1 cellular context compared by ENCODE assay signal in the genomic region with DNA sequence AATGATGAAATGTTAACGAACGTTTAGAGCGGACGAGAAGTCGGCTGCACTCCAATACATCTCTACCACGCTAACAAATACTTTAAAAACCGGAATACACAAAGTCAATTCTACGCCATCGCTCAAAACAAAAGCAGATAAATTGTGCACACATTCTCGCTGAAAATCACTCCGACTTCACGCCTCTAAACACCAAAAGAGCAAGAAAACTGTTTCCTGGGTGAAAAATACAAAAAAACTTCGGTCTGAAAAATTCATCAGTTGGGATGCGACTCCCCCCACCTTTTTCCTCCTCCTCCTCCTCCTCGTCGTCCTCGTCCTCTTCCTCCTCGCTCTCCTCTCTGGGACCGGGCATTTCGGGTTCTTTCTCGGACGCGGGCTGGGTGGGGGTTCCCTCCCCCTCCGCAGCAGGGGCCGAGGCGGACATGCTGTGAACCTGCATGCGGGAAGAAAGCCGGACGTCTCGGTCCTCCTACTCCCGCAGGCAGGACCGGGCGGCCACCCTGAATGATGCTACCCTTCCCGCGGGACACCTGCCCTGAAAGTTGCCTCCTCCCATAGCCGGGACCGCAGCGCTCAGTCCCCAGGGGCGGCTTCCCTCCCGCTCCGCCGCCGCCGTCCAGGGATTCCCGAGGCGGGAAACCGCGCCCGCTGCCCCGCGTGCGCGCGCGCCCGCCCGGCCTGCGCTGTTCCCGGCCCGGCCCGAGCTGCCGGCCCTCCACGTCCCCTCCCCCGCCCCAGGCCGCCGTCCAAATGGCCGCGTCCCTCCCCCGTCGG.
TF ChIP-seq lines count a peak whose summit lies in the region.

No MANE protein-coding gene starts in this region.

TF ChIP-seq in K562, 482 proteins besides CTCF, POLR2A, EP300 and RAD21 (continued from another document and continues in another):
- TF ChIP-seq, protein P1, sequence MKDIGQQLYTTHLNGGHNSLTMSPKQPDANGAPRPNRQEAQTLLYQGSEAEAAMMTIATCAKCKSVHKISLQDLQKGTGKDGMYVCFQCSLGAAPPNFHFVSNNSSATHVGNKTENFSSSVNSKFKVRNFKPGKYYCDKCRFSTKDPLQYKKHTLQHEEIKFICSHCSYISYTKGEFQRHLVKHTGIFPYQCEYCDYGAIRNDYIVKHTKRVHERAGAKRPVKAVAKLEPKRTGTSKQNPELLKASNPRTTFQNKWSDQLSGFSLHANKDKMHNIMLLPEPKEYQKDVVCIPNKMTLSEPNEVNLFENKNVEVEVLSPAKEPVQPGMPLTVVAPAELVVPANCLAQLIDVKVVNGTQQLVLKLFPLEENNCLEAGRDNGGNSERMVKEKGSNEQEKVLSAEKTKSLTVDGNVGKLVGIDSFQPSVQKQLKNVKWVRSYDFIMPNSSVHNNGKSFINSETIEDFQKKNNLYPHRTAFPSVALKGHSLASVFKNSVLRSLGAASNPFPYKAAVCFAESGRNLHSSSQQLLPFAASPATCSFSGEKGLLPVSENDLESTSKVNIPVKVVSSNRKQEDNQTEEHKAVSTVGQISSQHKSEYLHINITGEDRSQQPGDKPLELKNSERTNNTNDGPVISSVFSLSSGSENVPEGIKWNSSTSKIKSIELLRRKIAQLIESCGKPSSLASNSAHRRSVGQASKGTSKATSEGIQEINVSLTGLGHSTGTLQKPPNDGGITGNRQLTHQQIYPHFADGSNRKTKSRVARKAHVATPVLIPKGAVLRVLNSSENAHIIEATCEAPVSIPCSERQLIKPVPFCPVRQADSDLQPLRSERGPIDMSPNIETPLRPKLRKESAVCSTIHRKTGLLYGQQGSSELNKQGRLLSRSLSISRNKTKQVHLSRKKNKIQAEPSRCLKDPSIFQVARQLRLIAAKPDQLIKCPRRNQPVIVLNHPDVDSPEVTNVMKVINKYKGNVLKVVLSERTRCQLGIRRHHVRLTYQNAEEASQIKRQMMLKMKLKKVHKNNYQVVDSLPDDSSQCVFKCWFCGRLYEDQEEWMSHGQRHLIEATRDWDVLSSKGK (CRISPR knock-in tag; IDR thresholded peaks at IDR 0.05): no peak
- no peak; the same call in 1 of the 2 replicates for TF ChIP-seq GABPB1 (CRISPR knock-in tag; IDR thresholded peaks at IDR 0.05)
- TF ChIP-seq, protein P2, sequence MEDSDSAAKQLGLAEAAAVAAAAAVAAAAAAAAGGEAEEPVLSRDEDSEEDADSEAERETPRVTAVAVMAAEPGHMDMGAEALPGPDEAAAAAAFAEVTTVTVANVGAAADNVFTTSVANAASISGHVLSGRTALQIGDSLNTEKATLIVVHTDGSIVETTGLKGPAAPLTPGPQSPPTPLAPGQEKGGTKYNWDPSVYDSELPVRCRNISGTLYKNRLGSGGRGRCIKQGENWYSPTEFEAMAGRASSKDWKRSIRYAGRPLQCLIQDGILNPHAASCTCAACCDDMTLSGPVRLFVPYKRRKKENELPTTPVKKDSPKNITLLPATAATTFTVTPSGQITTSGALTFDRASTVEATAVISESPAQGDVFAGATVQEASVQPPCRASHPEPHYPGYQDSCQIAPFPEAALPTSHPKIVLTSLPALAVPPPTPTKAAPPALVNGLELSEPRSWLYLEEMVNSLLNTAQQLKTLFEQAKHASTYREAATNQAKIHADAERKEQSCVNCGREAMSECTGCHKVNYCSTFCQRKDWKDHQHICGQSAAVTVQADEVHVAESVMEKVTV (CRISPR knock-in tag; IDR thresholded peaks at IDR 0.05): no peak
- no peak for TF ChIP-seq TAF1 (IDR thresholded peaks at IDR 0.05; ENCODE audit: control insufficient read depth, extremely low read depth, insufficient read depth, low read length, severe bottlenecking)
- peak; percentile 84 for TF ChIP-seq ZNF263 (CRISPR knock-in tag; IDR thresholded peaks at IDR 0.05; ENCODE audit: borderline replicate concordance)
- TF ChIP-seq, protein P3, sequence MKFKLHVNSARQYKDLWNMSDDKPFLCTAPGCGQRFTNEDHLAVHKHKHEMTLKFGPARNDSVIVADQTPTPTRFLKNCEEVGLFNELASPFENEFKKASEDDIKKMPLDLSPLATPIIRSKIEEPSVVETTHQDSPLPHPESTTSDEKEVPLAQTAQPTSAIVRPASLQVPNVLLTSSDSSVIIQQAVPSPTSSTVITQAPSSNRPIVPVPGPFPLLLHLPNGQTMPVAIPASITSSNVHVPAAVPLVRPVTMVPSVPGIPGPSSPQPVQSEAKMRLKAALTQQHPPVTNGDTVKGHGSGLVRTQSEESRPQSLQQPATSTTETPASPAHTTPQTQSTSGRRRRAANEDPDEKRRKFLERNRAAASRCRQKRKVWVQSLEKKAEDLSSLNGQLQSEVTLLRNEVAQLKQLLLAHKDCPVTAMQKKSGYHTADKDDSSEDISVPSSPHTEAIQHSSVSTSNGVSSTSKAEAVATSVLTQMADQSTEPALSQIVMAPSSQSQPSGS (CRISPR knock-in tag; IDR thresholded peaks at IDR 0.05): no peak
- no peak for TF ChIP-seq MCM3 (IDR thresholded peaks at IDR 0.05)
- TF ChIP-seq TOE1 (IDR thresholded peaks at IDR 0.05; ENCODE audit: borderline replicate concordance): peak; percentile 46; the same call in 1 of the 2 replicates
- no peak for TF ChIP-seq TOE1 (CRISPR knock-in tag; IDR thresholded peaks at IDR 0.05; ENCODE audit: borderline replicate concordance, low read depth)
- peak; percentile 55; the same call in 1 of the 2 replicates for TF ChIP-seq NFRKB (IDR thresholded peaks at IDR 0.05; ENCODE audit: low read depth)
- TF ChIP-seq ZNF444 (CRISPR knock-in tag; IDR thresholded peaks at IDR 0.05): no peak
- TF ChIP-seq, protein P4, sequence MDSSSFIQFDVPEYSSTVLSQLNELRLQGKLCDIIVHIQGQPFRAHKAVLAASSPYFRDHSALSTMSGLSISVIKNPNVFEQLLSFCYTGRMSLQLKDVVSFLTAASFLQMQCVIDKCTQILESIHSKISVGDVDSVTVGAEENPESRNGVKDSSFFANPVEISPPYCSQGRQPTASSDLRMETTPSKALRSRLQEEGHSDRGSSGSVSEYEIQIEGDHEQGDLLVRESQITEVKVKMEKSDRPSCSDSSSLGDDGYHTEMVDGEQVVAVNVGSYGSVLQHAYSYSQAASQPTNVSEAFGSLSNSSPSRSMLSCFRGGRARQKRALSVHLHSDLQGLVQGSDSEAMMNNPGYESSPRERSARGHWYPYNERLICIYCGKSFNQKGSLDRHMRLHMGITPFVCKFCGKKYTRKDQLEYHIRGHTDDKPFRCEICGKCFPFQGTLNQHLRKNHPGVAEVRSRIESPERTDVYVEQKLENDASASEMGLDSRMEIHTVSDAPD (CRISPR knock-in tag; IDR thresholded peaks at IDR 0.05): no peak
- TF ChIP-seq, protein P5, sequence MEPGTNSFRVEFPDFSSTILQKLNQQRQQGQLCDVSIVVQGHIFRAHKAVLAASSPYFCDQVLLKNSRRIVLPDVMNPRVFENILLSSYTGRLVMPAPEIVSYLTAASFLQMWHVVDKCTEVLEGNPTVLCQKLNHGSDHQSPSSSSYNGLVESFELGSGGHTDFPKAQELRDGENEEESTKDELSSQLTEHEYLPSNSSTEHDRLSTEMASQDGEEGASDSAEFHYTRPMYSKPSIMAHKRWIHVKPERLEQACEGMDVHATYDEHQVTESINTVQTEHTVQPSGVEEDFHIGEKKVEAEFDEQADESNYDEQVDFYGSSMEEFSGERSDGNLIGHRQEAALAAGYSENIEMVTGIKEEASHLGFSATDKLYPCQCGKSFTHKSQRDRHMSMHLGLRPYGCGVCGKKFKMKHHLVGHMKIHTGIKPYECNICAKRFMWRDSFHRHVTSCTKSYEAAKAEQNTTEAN (CRISPR knock-in tag; IDR thresholded peaks at IDR 0.05): 0 out of 2 replicates have a peak, but pooled peaks have one; percentile 13
- TF ChIP-seq SRSF1 (IDR thresholded peaks at IDR 0.05; ENCODE audit: low read depth, low read length): no peak
- TF ChIP-seq ERF (CRISPR knock-in tag; IDR thresholded peaks at IDR 0.05): no peak
- TF ChIP-seq, protein P6, sequence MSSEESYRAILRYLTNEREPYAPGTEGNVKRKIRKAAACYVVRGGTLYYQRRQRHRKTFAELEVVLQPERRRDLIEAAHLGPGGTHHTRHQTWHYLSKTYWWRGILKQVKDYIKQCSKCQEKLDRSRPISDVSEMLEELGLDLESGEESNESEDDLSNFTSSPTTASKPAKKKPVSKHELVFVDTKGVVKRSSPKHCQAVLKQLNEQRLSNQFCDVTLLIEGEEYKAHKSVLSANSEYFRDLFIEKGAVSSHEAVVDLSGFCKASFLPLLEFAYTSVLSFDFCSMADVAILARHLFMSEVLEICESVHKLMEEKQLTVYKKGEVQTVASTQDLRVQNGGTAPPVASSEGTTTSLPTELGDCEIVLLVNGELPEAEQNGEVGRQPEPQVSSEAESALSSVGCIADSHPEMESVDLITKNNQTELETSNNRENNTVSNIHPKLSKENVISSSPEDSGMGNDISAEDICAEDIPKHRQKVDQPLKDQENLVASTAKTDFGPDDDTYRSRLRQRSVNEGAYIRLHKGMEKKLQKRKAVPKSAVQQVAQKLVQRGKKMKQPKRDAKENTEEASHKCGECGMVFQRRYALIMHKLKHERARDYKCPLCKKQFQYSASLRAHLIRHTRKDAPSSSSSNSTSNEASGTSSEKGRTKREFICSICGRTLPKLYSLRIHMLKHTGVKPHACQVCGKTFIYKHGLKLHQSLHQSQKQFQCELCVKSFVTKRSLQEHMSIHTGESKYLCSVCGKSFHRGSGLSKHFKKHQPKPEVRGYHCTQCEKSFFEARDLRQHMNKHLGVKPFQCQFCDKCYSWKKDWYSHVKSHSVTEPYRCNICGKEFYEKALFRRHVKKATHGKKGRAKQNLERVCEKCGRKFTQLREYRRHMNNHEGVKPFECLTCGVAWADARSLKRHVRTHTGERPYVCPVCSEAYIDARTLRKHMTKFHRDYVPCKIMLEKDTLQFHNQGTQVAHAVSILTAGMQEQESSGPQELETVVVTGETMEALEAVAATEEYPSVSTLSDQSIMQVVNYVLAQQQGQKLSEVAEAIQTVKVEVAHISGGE (CRISPR knock-in tag; IDR thresholded peaks at IDR 0.05): no peak
- TF ChIP-seq RBFOX2 (IDR thresholded peaks at IDR 0.05; ENCODE audit: low read depth, low read length): no peak
- TF ChIP-seq FOXA1 (IDR thresholded peaks at IDR 0.05; ENCODE audit: borderline replicate concordance): no peak
- no peak for TF ChIP-seq C11orf30 (IDR thresholded peaks at IDR 0.05; ENCODE audit: low read depth)
- TF ChIP-seq, protein P7, sequence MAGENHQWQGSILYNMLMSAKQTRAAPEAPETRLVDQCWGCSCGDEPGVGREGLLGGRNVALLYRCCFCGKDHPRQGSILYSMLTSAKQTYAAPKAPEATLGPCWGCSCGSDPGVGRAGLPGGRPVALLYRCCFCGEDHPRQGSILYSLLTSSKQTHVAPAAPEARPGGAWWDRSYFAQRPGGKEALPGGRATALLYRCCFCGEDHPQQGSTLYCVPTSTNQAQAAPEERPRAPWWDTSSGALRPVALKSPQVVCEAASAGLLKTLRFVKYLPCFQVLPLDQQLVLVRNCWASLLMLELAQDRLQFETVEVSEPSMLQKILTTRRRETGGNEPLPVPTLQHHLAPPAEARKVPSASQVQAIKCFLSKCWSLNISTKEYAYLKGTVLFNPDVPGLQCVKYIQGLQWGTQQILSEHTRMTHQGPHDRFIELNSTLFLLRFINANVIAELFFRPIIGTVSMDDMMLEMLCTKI (IDR thresholded peaks at IDR 0.05; ENCODE audit: partially characterized antibody): no peak
- TF ChIP-seq ETV5 (CRISPR knock-in tag; IDR thresholded peaks at IDR 0.05; ENCODE audit: low read depth): peak; percentile 23; the same call in 1 of the 2 replicates
- TF ChIP-seq, protein P8, sequence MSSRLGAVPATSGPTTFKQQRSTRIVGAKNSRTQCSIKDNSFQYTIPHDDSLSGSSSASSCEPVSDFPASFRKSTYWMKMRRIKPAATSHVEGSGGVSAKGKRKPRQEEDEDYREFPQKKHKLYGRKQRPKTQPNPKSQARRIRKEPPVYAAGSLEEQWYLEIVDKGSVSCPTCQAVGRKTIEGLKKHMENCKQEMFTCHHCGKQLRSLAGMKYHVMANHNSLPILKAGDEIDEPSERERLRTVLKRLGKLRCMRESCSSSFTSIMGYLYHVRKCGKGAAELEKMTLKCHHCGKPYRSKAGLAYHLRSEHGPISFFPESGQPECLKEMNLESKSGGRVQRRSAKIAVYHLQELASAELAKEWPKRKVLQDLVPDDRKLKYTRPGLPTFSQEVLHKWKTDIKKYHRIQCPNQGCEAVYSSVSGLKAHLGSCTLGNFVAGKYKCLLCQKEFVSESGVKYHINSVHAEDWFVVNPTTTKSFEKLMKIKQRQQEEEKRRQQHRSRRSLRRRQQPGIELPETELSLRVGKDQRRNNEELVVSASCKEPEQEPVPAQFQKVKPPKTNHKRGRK (tag; IDR thresholded peaks at IDR 0.05): peak; percentile 60; the same call in 1 of the 2 replicates
- TF ChIP-seq, protein P9, sequence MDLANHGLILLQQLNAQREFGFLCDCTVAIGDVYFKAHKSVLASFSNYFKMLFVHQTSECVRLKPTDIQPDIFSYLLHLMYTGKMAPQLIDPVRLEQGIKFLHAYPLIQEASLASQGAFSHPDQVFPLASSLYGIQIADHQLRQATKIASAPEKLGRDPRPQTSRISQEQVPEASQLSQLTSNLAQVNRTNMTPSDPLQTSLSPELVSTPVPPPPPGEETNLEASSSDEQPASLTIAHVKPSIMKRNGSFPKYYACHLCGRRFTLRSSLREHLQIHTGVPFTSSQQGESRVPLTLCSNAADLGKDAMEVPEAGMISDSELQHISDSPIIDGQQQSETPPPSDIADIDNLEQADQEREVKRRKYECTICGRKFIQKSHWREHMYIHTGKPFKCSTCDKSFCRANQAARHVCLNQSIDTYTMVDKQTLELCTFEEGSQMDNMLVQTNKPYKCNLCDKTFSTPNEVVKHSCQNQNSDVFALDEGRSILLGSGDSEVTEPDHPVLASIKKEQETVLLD (IDR thresholded peaks at IDR 0.05): no peak
- TF ChIP-seq SP1 (CRISPR knock-in tag; IDR thresholded peaks at IDR 0.05): no peak
- 0 out of 2 replicates have a peak, but pooled peaks have one; percentile 1 for TF ChIP-seq PHF8 (IDR thresholded peaks at IDR 0.05; ENCODE audit: borderline replicate concordance, low read length)
- no peak for TF ChIP-seq ZNF324 (CRISPR knock-in tag; IDR thresholded peaks at IDR 0.05)
- TF ChIP-seq, protein P10, sequence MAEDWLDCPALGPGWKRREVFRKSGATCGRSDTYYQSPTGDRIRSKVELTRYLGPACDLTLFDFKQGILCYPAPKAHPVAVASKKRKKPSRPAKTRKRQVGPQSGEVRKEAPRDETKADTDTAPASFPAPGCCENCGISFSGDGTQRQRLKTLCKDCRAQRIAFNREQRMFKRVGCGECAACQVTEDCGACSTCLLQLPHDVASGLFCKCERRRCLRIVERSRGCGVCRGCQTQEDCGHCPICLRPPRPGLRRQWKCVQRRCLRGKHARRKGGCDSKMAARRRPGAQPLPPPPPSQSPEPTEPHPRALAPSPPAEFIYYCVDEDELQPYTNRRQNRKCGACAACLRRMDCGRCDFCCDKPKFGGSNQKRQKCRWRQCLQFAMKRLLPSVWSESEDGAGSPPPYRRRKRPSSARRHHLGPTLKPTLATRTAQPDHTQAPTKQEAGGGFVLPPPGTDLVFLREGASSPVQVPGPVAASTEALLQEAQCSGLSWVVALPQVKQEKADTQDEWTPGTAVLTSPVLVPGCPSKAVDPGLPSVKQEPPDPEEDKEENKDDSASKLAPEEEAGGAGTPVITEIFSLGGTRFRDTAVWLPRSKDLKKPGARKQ (CRISPR knock-in tag; IDR thresholded peaks at IDR 0.05): no peak
- TF ChIP-seq MAFK (IDR thresholded peaks at IDR 0.05; ENCODE audit: low read length): no peak
- TF ChIP-seq NFE2L1 (tag; IDR thresholded peaks at IDR 0.05; ENCODE audit: borderline replicate concordance, low read depth): no peak
- TF ChIP-seq U2AF1 (optimal IDR thresholded peaks at IDR 0.05; ENCODE audit: low read depth, low read length): no peak
- no peak; the same call in 1 of the 2 replicates for TF ChIP-seq POLR2AphosphoS5 (IDR thresholded peaks at IDR 0.05; ENCODE audit: control insufficient read depth, insufficient read depth, low read depth, low read length)
- TF ChIP-seq RBBP5 (IDR thresholded peaks at IDR 0.05; ENCODE audit: borderline replicate concordance, insufficient read depth, low read length, poor library complexity, severe bottlenecking): no peak
- TF ChIP-seq MEF2A (IDR thresholded peaks at IDR 0.05; ENCODE audit: control insufficient read depth, low read depth, low read length): no peak
